ENCODE assay signal across 1 cellular context in genomic region chr9:128120741-128121465, GRCh38.
TF ChIP-seq lines count a peak whose summit lies in the region.

No MANE protein-coding gene starts in this region.

TF ChIP-seq in IMR-90, 13 proteins besides CTCF, POLR2A, EP300 and RAD21 (continued from another document):
- TF ChIP-seq, protein P1, sequence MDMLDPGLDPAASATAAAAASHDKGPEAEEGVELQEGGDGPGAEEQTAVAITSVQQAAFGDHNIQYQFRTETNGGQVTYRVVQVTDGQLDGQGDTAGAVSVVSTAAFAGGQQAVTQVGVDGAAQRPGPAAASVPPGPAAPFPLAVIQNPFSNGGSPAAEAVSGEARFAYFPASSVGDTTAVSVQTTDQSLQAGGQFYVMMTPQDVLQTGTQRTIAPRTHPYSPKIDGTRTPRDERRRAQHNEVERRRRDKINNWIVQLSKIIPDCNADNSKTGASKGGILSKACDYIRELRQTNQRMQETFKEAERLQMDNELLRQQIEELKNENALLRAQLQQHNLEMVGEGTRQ (IDR thresholded peaks at IDR 0.05; ENCODE audit: low read depth, low read length), result no peak
- TF ChIP-seq BHLHE40 (IDR thresholded peaks at IDR 0.05; ENCODE audit: low read depth, low read length), result no peak
